ENCODE assay signal across 9 cellular contexts in the genomic region with DNA sequence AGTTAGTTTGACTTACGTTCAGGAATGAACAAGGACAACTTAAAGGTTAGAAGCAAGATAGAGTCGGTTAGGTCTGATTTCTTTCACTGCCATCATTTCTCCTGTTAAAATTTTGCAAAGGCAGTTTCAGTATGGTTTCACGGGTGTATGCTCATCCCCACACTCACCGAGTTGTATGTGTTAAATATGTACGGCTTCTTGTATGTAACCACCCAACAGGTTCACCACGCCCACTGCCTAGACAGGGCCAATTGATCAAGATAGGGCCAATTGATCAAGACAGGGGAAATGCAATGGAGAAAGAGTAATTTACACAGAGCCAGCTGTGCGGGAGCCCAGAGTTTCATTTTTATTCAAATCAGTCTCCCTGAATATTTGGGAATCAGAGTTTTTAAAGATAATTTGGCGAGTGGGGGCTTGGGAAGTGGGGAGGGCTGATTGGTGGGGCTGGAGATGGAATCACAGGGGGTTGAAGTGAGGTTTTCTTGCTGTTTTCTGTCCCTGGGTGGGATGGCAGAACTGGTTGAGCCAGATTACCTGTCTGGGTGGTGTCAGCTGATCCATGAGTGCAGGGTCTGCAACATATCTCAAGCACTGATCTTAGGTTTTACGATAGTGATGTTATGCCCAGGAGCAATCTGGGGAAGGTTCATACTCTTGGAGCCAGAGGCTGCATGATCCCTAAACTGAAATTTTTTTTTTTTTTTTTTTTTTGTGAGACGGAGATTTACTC.
A peak's percentile ranks its signal among the peaks of the same experiment; 100 is the strongest.
DNase-seq lines count a peak whose midpoint lies in the region; ATAC-seq and TF ChIP-seq lines count a peak whose summit lies in the region.
"Had no signal": no experiment of that assay in that cellular context is flagged by ENCODE, and none has a peak within 500 bp of the region (broad histone marks: within the 10 kb centered on the region; RNA-seq: fewer than 3 reads in every experiment).

No MANE protein-coding gene starts in this region.

- H3K4me3 Mint-ChIP-seq in stimulated activated naive CD8-positive, alpha-beta T cell treated with anti-CD3 and anti-CD28 coated beads, Interleukin-15, Interleukin-2, amounts not matched to agents 100 ng/mL and 50 ng/mL, for 24 hours, result peak overlapping the region; percentile 7
- peak overlapping the region; percentile 75 for H3K4me3 Mint-ChIP-seq in activated B cell treated with CpG ODN at 0.5 μM for 24 hours

- no peak for ATAC-seq in stimulated activated naive CD8-positive, alpha-beta T cell treated with anti-CD3 and anti-CD28 coated beads, Interleukin-15, Interleukin-2, amounts not matched to agents 100 U/mL and 50 U/mL, for 24 hours
- ATAC-seq in HG02759 (IDR thresholded peaks at IDR 0.05; ENCODE audit: unreplicated experiment) (peak; percentile 59), activated B cell treated with CpG ODN at 0.5 μM for 24 hours (ENCODE audit: low read depth) (peak; percentile 62)

- H3K27ac Mint-ChIP-seq in stimulated activated naive CD8-positive, alpha-beta T cell treated with anti-CD3 and anti-CD28 coated beads, Interleukin-15, Interleukin-2, amounts not matched to agents 100 ng/mL and 50 ng/mL, for 24 hours, result peak overlapping the region; percentile 59
- H3K27ac Mint-ChIP-seq in activated B cell treated with CpG ODN at 0.5 μM for 24 hours, result peak overlapping the region; percentile 89

- peaks cover 5% of the 10 kb centered on the region for H3K9me3 Mint-ChIP-seq in stimulated activated naive CD8-positive, alpha-beta T cell treated with anti-CD3 and anti-CD28 coated beads, Interleukin-15, Interleukin-2, amounts not matched to agents 100 ng/mL and 50 ng/mL, for 24 hours
- H3K9me3 Mint-ChIP-seq in activated B cell treated with CpG ODN at 0.5 μM for 24 hours, result peaks cover 9% of the 10 kb centered on the region

- no peaks in the 10 kb centered on the region for H3K27me3 Mint-ChIP-seq in stimulated activated naive CD8-positive, alpha-beta T cell treated with anti-CD3 and anti-CD28 coated beads, Interleukin-15, Interleukin-2, amounts not matched to agents 100 ng/mL and 50 ng/mL, for 24 hours
- no peaks in the 10 kb centered on the region for H3K27me3 Mint-ChIP-seq in activated B cell treated with CpG ODN at 0.5 μM for 24 hours

- intact Hi-C loops in activated B cell treated with CpG ODN at 0.5 μM for 24 hours (cut with micrococcal nuclease), result loop anchor here (1.0 kb wide), 3 partner anchors 14 to 215 kb away; no protein-coding TSS in a partner anchor
- intact Hi-C loops in posterior cingulate gyrus (cut with DNase I), result no loop called here

- H3K4me1 Mint-ChIP-seq in stimulated activated naive CD8-positive, alpha-beta T cell treated with anti-CD3 and anti-CD28 coated beads, Interleukin-15, Interleukin-2, amounts not matched to agents 100 ng/mL and 50 ng/mL, for 24 hours (ENCODE audit: low read depth), result peaks cover 50% of the 10 kb centered on the region
- peaks cover 56% of the 10 kb centered on the region for H3K4me1 Mint-ChIP-seq in activated B cell treated with CpG ODN at 0.5 μM for 24 hours

- CTCF ChIA-PET in activated B cell treated with CpG ODN at 0.5 μM for 24 hours (lab: Charles Lee), result no interaction called here

- no peak for TF ChIP-seq CTCF in activated B cell treated with CpG ODN at 0.5 μM for 24 hours (IDR thresholded peaks at IDR 0.05)

- POLR2A ChIA-PET in activated B cell treated with CpG ODN at 0.5 μM for 24 hours (lab: Charles Lee), result interaction anchor here (0.7 to 1.5 kb wide), 5 partner anchors 13 to 238 kb away, joined by 3 to 8 read pairs (median 8); no protein-coding TSS in a partner anchor

- H3K36me3 Mint-ChIP-seq in stimulated activated naive CD8-positive, alpha-beta T cell treated with anti-CD3 and anti-CD28 coated beads, Interleukin-15, Interleukin-2, amounts not matched to agents 100 ng/mL and 50 ng/mL, for 24 hours (ENCODE audit: low read depth), result no peaks in the 10 kb centered on the region
- no peaks in the 10 kb centered on the region for H3K36me3 Mint-ChIP-seq in activated B cell treated with CpG ODN at 0.5 μM for 24 hours (ENCODE audit: low read depth)

- no peak for DNase-seq in stimulated activated naive CD8-positive, alpha-beta T cell treated with anti-CD3 and anti-CD28 coated beads, Interleukin-15, Interleukin-2, amounts not matched to agents 100 U/mL and 50 U/mL, for 24 hours
- DNase-seq in activated B cell treated with CpG ODN at 0.5 μM for 24 hours (no peak), midbrain (lab: John Stamatoyannopoulos, UW) (no peak), NCI-H1930 (lab: John Stamatoyannopoulos, UW) (no peak), SKM-1 treated with dmso at 0.1 percent for 144 hours (lab: John Stamatoyannopoulos, UW; ENCODE audit: unreplicated experiment) (no peak), posterior cingulate gyrus (no peak)
- DNase-seq: Calu3 had no signal
